ENCODE assay signal across 16 cellular contexts in genomic region chr1:119009300-119009660, GRCh38. TPM values are rescaled to one million over a fixed set of nuclear protein-coding genes. Genes with fewer than 3 reads are reported as not detected.
DNase-seq lines count a peak whose midpoint lies in the region; ATAC-seq lines count a peak whose summit lies in the region.
"Had no signal": no experiment of that assay in that cellular context is flagged by ENCODE, and none has a peak within 500 bp of the region (broad histone marks: within the 10 kb centered on the region; RNA-seq: fewer than 3 reads in every experiment).

No MANE protein-coding gene starts in this region.

- H2AFZ ChIP-seq in mesenchymal stem cell (ENCODE audit: low read depth, low read length), result no peak overlapping the region

- H2BK12ac ChIP-seq in mesenchymal stem cell (ENCODE audit: low read length in 2 of 2), result no peak overlapping the region

- H3K4me3 Mint-ChIP-seq in stimulated activated naive B cell treated with anti-CD40 and anti-IgM and Interleukin-4, amounts not matched to agents 10 μg/mL and 1 μg/mL and 100 μg/mL, for 72 hours, result no peak overlapping the region

- H3K23ac ChIP-seq in mesenchymal stem cell (ENCODE audit: low read length in 2 of 2), result no peak overlapping the region

- H3K27ac Mint-ChIP-seq in stimulated activated naive B cell treated with anti-CD40 and anti-IgM and Interleukin-4, amounts not matched to agents 10 μg/mL and 1 μg/mL and 100 μg/mL, for 72 hours, result peak overlapping the region; percentile 72

- H3K14ac ChIP-seq in mesenchymal stem cell (ENCODE audit: low read length in 2 of 2), result no peak overlapping the region

- H3K27me3 ChIP-seq in adipocyte (replicated peaks; ENCODE audit: control insufficient read depth, insufficient read depth, low read length) (peaks cover 17% of the 10 kb centered on the region), mesenchymal stem cell (ENCODE audit: control insufficient read depth in 1 of 2, insufficient read depth in 1 of 2, low read length in 2 of 2) (peaks cover 20 to 34% of the 10 kb centered on the region in 2 experiments)

- H3K9ac ChIP-seq in adipocyte (ENCODE audit: low read length) (peak overlapping the region; percentile 50), mesenchymal stem cell (ENCODE audit: low read length) (peak overlapping the region; percentile 82)

- no peaks in the 10 kb centered on the region for H3K36me3 ChIP-seq in adipocyte (ENCODE audit: control insufficient read depth, insufficient read depth, low read length, severe bottlenecking)
- H3K36me3 ChIP-seq in mesenchymal stem cell (ENCODE audit: control insufficient read depth in 1 of 2, insufficient read depth in 2 of 2, low read depth in 1 of 2, low read length in 2 of 2), result peaks cover 0 to 5% of the 10 kb centered on the region in 2 experiments
- H3K36me3 ChIP-seq: pancreas, sigmoid colon, upper lobe of right lung had no signal

- H2BK15ac ChIP-seq in mesenchymal stem cell (ENCODE audit: low read depth, poor library complexity, severe bottlenecking), result no peak overlapping the region

- ATAC-seq in stimulated activated naive B cell treated with anti-CD40 and anti-IgM and Interleukin-4, amounts not matched to agents 10 μg/mL and 1 μg/mL and 100 μg/mL, for 72 hours (replicated peaks), result no peak
- ATAC-seq in GM18517 (IDR thresholded peaks at IDR 0.05; ENCODE audit: unreplicated experiment), result no peak
- no peak for ATAC-seq in HG03571 (IDR thresholded peaks at IDR 0.05; ENCODE audit: unreplicated experiment)

- 25% methylated on average over 1 of the region's 2 CpGs for WGBS in mesenchymal stem cell

- no peak overlapping the region for H4K91ac ChIP-seq in mesenchymal stem cell (ENCODE audit: low read length)

- peaks cover 8 to 12% of the 10 kb centered on the region in 2 donors for H3K36me3 Mint-ChIP-seq in stimulated activated naive B cell treated with anti-CD40 and anti-IgM and Interleukin-4, amounts not matched to agents 10 μg/mL and 1 μg/mL and 100 μg/mL, for 72 hours

- H3K4me1 ChIP-seq in adipocyte (ENCODE audit: control insufficient read depth, insufficient read depth, low read length), result peaks cover 15% of the 10 kb centered on the region
- H3K4me1 ChIP-seq in mesenchymal stem cell (ENCODE audit: control insufficient read depth, insufficient read depth, low read depth, low read length), result peaks cover 16% of the 10 kb centered on the region

- no peak overlapping the region for H3K18ac ChIP-seq in mesenchymal stem cell (ENCODE audit: low read depth in 1 of 2, low read length in 2 of 2)

- H3K27ac ChIP-seq in mesenchymal stem cell (ENCODE audit: low read length, poor library complexity, severe bottlenecking), result peak overlapping the region; percentile 87
- no peak overlapping the region for H3K27ac ChIP-seq in substantia nigra (ENCODE audit: low read depth, low read length, poor library complexity, severe bottlenecking)
- H3K27ac ChIP-seq: pancreas, sigmoid colon, upper lobe of right lung had no signal

- H3K4ac ChIP-seq in mesenchymal stem cell (ENCODE audit: low read depth in 1 of 2, low read length in 2 of 2), result no peak overlapping the region

- H3K4me2 ChIP-seq in mesenchymal stem cell (ENCODE audit: low read length, poor library complexity, severe bottlenecking), result no peak overlapping the region

- no peak overlapping the region for H2BK120ac ChIP-seq in mesenchymal stem cell (ENCODE audit: low read depth, low read length)

- no peak overlapping the region for H2AK5ac ChIP-seq in mesenchymal stem cell (ENCODE audit: low read length, severe bottlenecking)

- peaks cover 8 to 21% of the 10 kb centered on the region in 2 donors for H3K4me1 Mint-ChIP-seq in stimulated activated naive B cell treated with anti-CD40 and anti-IgM and Interleukin-4, amounts not matched to agents 10 μg/mL and 1 μg/mL and 100 μg/mL, for 72 hours

- peaks cover 1% of the 10 kb centered on the region for H3K79me1 ChIP-seq in mesenchymal stem cell (replicated peaks; ENCODE audit: low read length, poor library complexity, severe bottlenecking)

- peaks cover 0 to 2% of the 10 kb centered on the region in 2 donors for H3K9me3 Mint-ChIP-seq in stimulated activated naive B cell treated with anti-CD40 and anti-IgM and Interleukin-4, amounts not matched to agents 10 μg/mL and 1 μg/mL and 100 μg/mL, for 72 hours

- H3K9me3 ChIP-seq in adipocyte (ENCODE audit: control insufficient read depth, low read length) (peaks cover 10% of the 10 kb centered on the region), mesenchymal stem cell (ENCODE audit: control insufficient read depth, low read length) (peaks cover 6% of the 10 kb centered on the region)
- H3K9me3 ChIP-seq: pancreas, upper lobe of right lung had no signal

- H3K4me3 ChIP-seq in adipocyte (ENCODE audit: low read length) (peak overlapping the region; percentile 76), mesenchymal stem cell (ENCODE audit: insufficient read depth in 1 of 2, low read depth in 1 of 2, low read length in 2 of 2) (peak overlapping the region in 1 of 2 experiments; percentile 72)
- H3K4me3 ChIP-seq: lung had no signal

- DNase-seq in HS-5 (ENCODE audit: low read depth), result peak; percentile 20
- DNase-seq in adipocyte (ENCODE audit: low read depth), result no peak
- no peak for DNase-seq in mesenchymal stem cell
- DNase-seq in stimulated activated naive B cell treated with anti-CD40 and anti-IgM and Interleukin-4, amounts not matched to agents 10 μg/mL and 1 μg/mL and 100 μg/mL, for 72 hours, result no peak
- no peak for DNase-seq in substantia nigra (lab: John Stamatoyannopoulos, UW)
- DNase-seq: activated CD4-positive, alpha-beta T cell treated with anti-CD3 and anti-CD28 coated beads, Interleukin-2, amount 50 U/mL, for 1 hour; activated effector memory CD4-positive, alpha-beta T cell treated with anti-CD3 and anti-CD28 coated beads, Interleukin-2, amount 50 U/mL, for 16 hours; islet precursor cell; sigmoid colon; stimulated activated CD4-positive, alpha-beta T cell treated with anti-CD3 and anti-CD28 coated beads, Interleukin-2, amount 100 ng/mL, for 48 hours; stimulated activated naive CD8-positive, alpha-beta T cell treated with anti-CD3 and anti-CD28 coated beads, Interleukin-15, Interleukin-2, amounts not matched to agents 100 U/mL and 50 U/mL, for 24 hours; upper lobe of right lung had no signal

- H2BK5ac ChIP-seq in mesenchymal stem cell (ENCODE audit: low read depth, low read length, poor library complexity, severe bottlenecking), result no peak overlapping the region

- peaks cover 48 to 71% of the 10 kb centered on the region in 2 donors for H3K27me3 Mint-ChIP-seq in stimulated activated naive B cell treated with anti-CD40 and anti-IgM and Interleukin-4, amounts not matched to agents 10 μg/mL and 1 μg/mL and 100 μg/mL, for 72 hours

- no peak overlapping the region for H4K8ac ChIP-seq in mesenchymal stem cell (ENCODE audit: low read length)

RNA-seq across cellular contexts. Expression of gene TBX15, which starts 21.1 kb away (rescaled TPM):
- polyA plus RNA-seq in mesenchymal stem cell (2013, experiment 1 of 2), result 0.15 TPM
- 0.15 TPM for polyA plus RNA-seq in mesenchymal stem cell (2013, experiment 2 of 2)
